ENCODE assay signal across 27 cellular contexts in genomic region chr7:112446431-112446830, GRCh38. TPM values are rescaled to one million over a fixed set of nuclear protein-coding genes. Genes with fewer than 3 reads are reported as not detected.
DNase-seq lines count a peak whose midpoint lies in the region; ATAC-seq and TF ChIP-seq lines count a peak whose summit lies in the region.
"Had no signal": no experiment of that assay in that cellular context is flagged by ENCODE, and none has a peak within 500 bp of the region (broad histone marks: within the 10 kb centered on the region; RNA-seq: fewer than 3 reads in every experiment).

No MANE protein-coding gene starts in this region.

- H3K27ac ChIP-seq in tibial nerve, result no peak overlapping the region
- H3K27ac ChIP-seq: A549; BLaER1 treated with 17β-estradiol and CSF1 and Interleukin-3, amounts not matched to agents 10 nM and 100 nM; PC-9; SJSA1 had no signal

- H3K36me3 Mint-ChIP-seq in activated naive CD8-positive, alpha-beta T cell, result no peaks in the 10 kb centered on the region
- no peaks in the 10 kb centered on the region for H3K36me3 Mint-ChIP-seq in activated naive CD8-positive, alpha-beta T cell treated with anti-CD3 and anti-CD28 coated beads, Interleukin-2, amount 50 U/mL, for 24 hours (ENCODE audit: low read depth)
- no peaks in the 10 kb centered on the region for H3K36me3 Mint-ChIP-seq in endothelial cell (ENCODE audit: low read depth, unreplicated experiment)

- TF ChIP-seq POLR2A in tibial nerve (IDR thresholded peaks at IDR 0.05), result no peak

- no peak for TF ChIP-seq EP300 in tibial nerve (IDR thresholded peaks at IDR 0.05)

- no peak overlapping the region for H3K4me3 ChIP-seq in tibial nerve
- H3K4me3 ChIP-seq: A549; BLaER1 treated with 17β-estradiol and CSF1 and Interleukin-3, amounts not matched to agents 10 nM and 100 nM; GM23338; HAP-1; MG63; PC-9; SJSA1 had no signal

- no peaks in the 10 kb centered on the region for H3K27me3 ChIP-seq in tibial nerve
- H3K27me3 ChIP-seq: BLaER1 treated with 17β-estradiol and CSF1 and Interleukin-3, amounts not matched to agents 10 nM and 100 nM; MG63; SJSA1 had no signal

- peaks cover 0 to 14% (median 0%) of the 10 kb centered on the region in 4 donors for H3K4me1 ChIP-seq in tibial nerve

- DNase-seq in activated naive CD8-positive, alpha-beta T cell treated with anti-CD3 and anti-CD28 coated beads, Interleukin-2, amount 50 U/mL, for 24 hours, result no peak
- DNase-seq in endothelial cell (ENCODE audit: low spot score), result no peak
- DNase-seq in putamen (ENCODE audit: low spot score), result peak; percentile 67
- DNase-seq in tibial nerve (ENCODE audit: low spot score in 2 of 2), result no peak
- DNase-seq in SW480 (ENCODE audit: low spot score), result no peak
- DNase-seq: AML-193; Caco-2; CD8-positive, alpha-beta T cell; KG1; MG63; NCI-H1105 treated with DMSO at 0.1 percent for 48 hours; NCI-H146; NCI-H1930; NCI-H2107; NCI-H446 treated with DMSO at 0.1 percent for 48 hours; NCI-H526; NCI-H82; PC-9; Right ventricle myocardium superior; RPMI8226 had no signal

- H3K27ac Mint-ChIP-seq in activated naive CD8-positive, alpha-beta T cell, result peak overlapping the region; percentile 4
- H3K27ac Mint-ChIP-seq in activated naive CD8-positive, alpha-beta T cell treated with anti-CD3 and anti-CD28 coated beads, Interleukin-2, amount 50 U/mL, for 24 hours, result no peak overlapping the region
- H3K27ac Mint-ChIP-seq in endothelial cell (ENCODE audit: unreplicated experiment), result peak overlapping the region; percentile 78
- H3K27ac Mint-ChIP-seq: CD8-positive, alpha-beta T cell; GM23338 had no signal

- WGBS in tibial nerve, 2 donors, result 82 to 83% methylated on average over 3 of the region's 3 CpGs

- no peak overlapping the region for H3K4me3 Mint-ChIP-seq in activated naive CD8-positive, alpha-beta T cell
- H3K4me3 Mint-ChIP-seq in activated naive CD8-positive, alpha-beta T cell treated with anti-CD3 and anti-CD28 coated beads, Interleukin-2, amount 50 U/mL, for 24 hours, result no peak overlapping the region
- no peak overlapping the region for H3K4me3 Mint-ChIP-seq in endothelial cell (ENCODE audit: unreplicated experiment)
- H3K4me3 Mint-ChIP-seq: CD8-positive, alpha-beta T cell; GM23338 had no signal

- H3K27me3 Mint-ChIP-seq in activated naive CD8-positive, alpha-beta T cell, result no peaks in the 10 kb centered on the region
- no peaks in the 10 kb centered on the region for H3K27me3 Mint-ChIP-seq in activated naive CD8-positive, alpha-beta T cell treated with anti-CD3 and anti-CD28 coated beads, Interleukin-2, amount 50 U/mL, for 24 hours
- H3K27me3 Mint-ChIP-seq in endothelial cell (ENCODE audit: unreplicated experiment), result peaks cover 9% of the 10 kb centered on the region

- peaks cover 20% of the 10 kb centered on the region for H3K4me1 Mint-ChIP-seq in activated naive CD8-positive, alpha-beta T cell (ENCODE audit: low read depth)
- H3K4me1 Mint-ChIP-seq in activated naive CD8-positive, alpha-beta T cell treated with anti-CD3 and anti-CD28 coated beads, Interleukin-2, amount 50 U/mL, for 24 hours, result peaks cover 25% of the 10 kb centered on the region
- H3K4me1 Mint-ChIP-seq in endothelial cell (ENCODE audit: unreplicated experiment), result peaks cover 46% of the 10 kb centered on the region

- H3K9me3 Mint-ChIP-seq in activated naive CD8-positive, alpha-beta T cell (ENCODE audit: low read depth), result no peaks in the 10 kb centered on the region
- H3K9me3 Mint-ChIP-seq in activated naive CD8-positive, alpha-beta T cell treated with anti-CD3 and anti-CD28 coated beads, Interleukin-2, amount 50 U/mL, for 24 hours, result no peaks in the 10 kb centered on the region
- H3K9me3 Mint-ChIP-seq in endothelial cell (ENCODE audit: unreplicated experiment), result no peaks in the 10 kb centered on the region
- H3K9me3 Mint-ChIP-seq: CD8-positive, alpha-beta T cell; GM23338 had no signal

- TF ChIP-seq CTCF in endothelial cell (IDR thresholded peaks at IDR 0.05; ENCODE audit: unreplicated experiment) (no peak), tibial nerve (IDR thresholded peaks at IDR 0.05) (no peak)

- no peak for ATAC-seq in activated naive CD8-positive, alpha-beta T cell treated with anti-CD3 and anti-CD28 coated beads, Interleukin-2, amount 50 U/mL, for 24 hours
- ATAC-seq in GM18502 (IDR thresholded peaks at IDR 0.05; ENCODE audit: poor library complexity, unreplicated experiment), result no peak
- ATAC-seq: A549; CD8-positive, alpha-beta T cell; GM23338 had no signal

- no peaks in the 10 kb centered on the region for H3K9me3 ChIP-seq in tibial nerve
- H3K9me3 ChIP-seq: A549; BLaER1 treated with 17β-estradiol and CSF1 and Interleukin-3, amounts not matched to agents 10 nM and 100 nM; Caco-2; HAP-1; MG63; SJSA1 had no signal

- H3K36me3 ChIP-seq in tibial nerve, result no peaks in the 10 kb centered on the region
- H3K36me3 ChIP-seq: BLaER1 treated with 17β-estradiol and CSF1 and Interleukin-3, amounts not matched to agents 10 nM and 100 nM; MG63 had no signal

RNA-seq across cellular contexts. Expression of gene IFRD1, which starts 3.8 kb away (rescaled TPM):
- total RNA-seq in endothelial cell (ENCODE audit: unreplicated experiment) (55.4 TPM), tibial nerve (100 to 1,000 TPM in 2 of 4 donors, 10 to 100 TPM in 2; 85.2 to 116 (median 102) TPM)

RNA-seq across cellular contexts. Expression of gene LSMEM1, which starts 34.4 kb away (rescaled TPM):
- total RNA-seq in endothelial cell (ENCODE audit: unreplicated experiment) (2.8 TPM), tibial nerve (1 to 10 TPM in 3 of 4 donors, under 1 TPM in 1; 0.78 to 5.4 (median 2.2) TPM)
